In genomic region chr9:71681708-71682268, GRCh38 we compare ENCODE assay signal across 9 cellular contexts.
DNase-seq lines count a peak whose midpoint lies in the region; ATAC-seq and TF ChIP-seq lines count a peak whose summit lies in the region.
"Had no signal": no experiment of that assay in that cellular context is flagged by ENCODE, and none has a peak within 500 bp of the region (broad histone marks: within the 10 kb centered on the region; RNA-seq: fewer than 3 reads in every experiment).

No MANE protein-coding gene starts in this region.

- H4K91ac ChIP-seq in H9 (ENCODE audit: insufficient read length, low read depth, low read length), result no peak overlapping the region

- no peak overlapping the region for H3K4ac ChIP-seq in H9 (ENCODE audit: low read depth, low read length)

- no peak overlapping the region for H2BK120ac ChIP-seq in H9 (ENCODE audit: low read depth, low read length, poor library complexity, severe bottlenecking)

- H3K79me1 ChIP-seq in H9 (ENCODE audit: insufficient read depth, low read depth, low read length, poor library complexity, severe bottlenecking), result no peaks in the 10 kb centered on the region

- POLR2A ChIA-PET in PC-9 (lab: Charles Lee; ENCODE audit: unreplicated experiment), result interaction anchor here (0.5 to 1.4 kb wide), 6 partner anchors 9 to 229 kb away, joined by 3 to 15 read pairs (median 4); partner anchors contain the start of genes ABHD17B, C9orf85 and CEMIP2

- intact Hi-C loops in Calu3 (cut with micrococcal nuclease; ENCODE audit: unreplicated experiment) (loop anchor here (5.0 kb wide), 1 partner anchor 81 kb away; no protein-coding TSS in a partner anchor), PC-9 (cut with micrococcal nuclease; ENCODE audit: unreplicated experiment) (loop anchor here (5.0 kb wide), 1 partner anchor 466 kb away; the partner anchor contains the start of gene GDA)

- TF ChIP-seq EP300 in tibial nerve (IDR thresholded peaks at IDR 0.05), result no peak

- no peak overlapping the region for H3K4me3 Mint-ChIP-seq in Calu3 (ENCODE audit: low read depth, unreplicated experiment)
- no peak overlapping the region for H3K4me3 Mint-ChIP-seq in H9

- H2AK5ac ChIP-seq in H9 (ENCODE audit: insufficient read length, low read length), result no peak overlapping the region

- H2AFZ ChIP-seq in PC-9, result no peak overlapping the region
- no peak overlapping the region for H2AFZ ChIP-seq in parathyroid adenoma
- H2AFZ ChIP-seq in H9 (ENCODE audit: low read length), result no peak overlapping the region

- no peak overlapping the region for H3T11ph ChIP-seq in H9 (ENCODE audit: low read length)

- no peak overlapping the region for H3K23ac ChIP-seq in H9 (ENCODE audit: insufficient read length, low read depth, low read length)

- H3K18ac ChIP-seq in H9 (ENCODE audit: insufficient read length, low read depth, low read length), result no peak overlapping the region

- H3K27me3 Mint-ChIP-seq in Calu3 (ENCODE audit: unreplicated experiment) (no peaks in the 10 kb centered on the region), H9 (ENCODE audit: low read depth) (no peaks in the 10 kb centered on the region)

- H3K79me2 ChIP-seq in PC-9 (ENCODE audit: low read depth) (no peaks in the 10 kb centered on the region), parathyroid adenoma (no peaks in the 10 kb centered on the region), H9 (ENCODE audit: insufficient read depth, low read length) (no peaks in the 10 kb centered on the region)

- H4K5ac ChIP-seq in H9 (ENCODE audit: insufficient read length, low read depth, low read length), result no peak overlapping the region

- H3K9me3 ChIP-seq in PC-9 (ENCODE audit: insufficient read depth, low read depth), result no peaks in the 10 kb centered on the region; the same call in 1 of the 2 replicates
- no peaks in the 10 kb centered on the region for H3K9me3 ChIP-seq in parathyroid adenoma (ENCODE audit: control insufficient read depth, low read length)
- H3K9me3 ChIP-seq in tibial nerve, result no peaks in the 10 kb centered on the region
- H3K9me3 ChIP-seq in H9 (ENCODE audit: control insufficient read depth, low read depth, low read length), result no peaks in the 10 kb centered on the region

- H4K20me1 ChIP-seq in PC-9 (ENCODE audit: insufficient read depth) (no peaks in the 10 kb centered on the region), H9 (ENCODE audit: control insufficient read depth, insufficient read depth, insufficient read length) (no peaks in the 10 kb centered on the region)

- H3K9me2 ChIP-seq in PC-9 (ENCODE audit: insufficient read depth), result no peaks in the 10 kb centered on the region; the same call in 1 of the 2 replicates

- CTCF ChIA-PET in Calu3 (lab: Charles Lee), result interaction anchor here (0.6 to 1.3 kb wide), 2 partner anchors 59 to 87 kb away, joined by 4 to 10 read pairs; no protein-coding TSS in a partner anchor
- CTCF ChIA-PET in PC-9 (lab: Charles Lee), result interaction anchor here (0.5 to 1.4 kb wide), 5 partner anchors 9 to 36 kb away, joined by 3 to 4 read pairs (median 3); no protein-coding TSS in a partner anchor

- H3K36me3 ChIP-seq in PC-9 (ENCODE audit: low read depth) (peaks cover 12% of the 10 kb centered on the region; the same call in 1 of the 2 replicates), parathyroid adenoma (ENCODE audit: control insufficient read depth, insufficient read depth, low read length) (no peaks in the 10 kb centered on the region), tibial nerve (no peaks in the 10 kb centered on the region)

- H3K27ac Mint-ChIP-seq in Calu3 (ENCODE audit: unreplicated experiment) (peak overlapping the region; percentile 79), H9 (peak overlapping the region in 1 of 3 experiments; percentile 77; a peak in 2 of 7 replicates)

- no peak overlapping the region for H3K9ac ChIP-seq in parathyroid adenoma
- no peak overlapping the region for H3K9ac ChIP-seq in H9 (ENCODE audit: extremely low read depth, insufficient read length, low read length)

- H3K14ac ChIP-seq in H9 (ENCODE audit: insufficient read depth, low read length), result no peak overlapping the region

- TF ChIP-seq CTCF in Calu3 (IDR thresholded peaks at IDR 0.05; ENCODE audit: unreplicated experiment) (no peak), PC-9 (conservative IDR thresholded peaks at IDR 0.05) (no peak), parathyroid adenoma (IDR thresholded peaks at IDR 0.05) (no peak), tibial nerve (IDR thresholded peaks at IDR 0.05) (no peak), H9 (conservative IDR thresholded peaks at IDR 0.05) (no peak)

- H2BK12ac ChIP-seq in H9 (ENCODE audit: insufficient read length, low read depth, low read length), result no peak overlapping the region

- H3K4me2 ChIP-seq in PC-9, result peak overlapping the region; percentile 53
- peak overlapping the region; percentile 14 for H3K4me2 ChIP-seq in parathyroid adenoma (ENCODE audit: low read length)
- H3K4me2 ChIP-seq in H9 (ENCODE audit: insufficient read depth, insufficient read length, low read length), result no peak overlapping the region

- no peak overlapping the region for H3K4me3 ChIP-seq in PC-9
- H3K4me3 ChIP-seq in parathyroid adenoma (ENCODE audit: low read depth, low read length), result no peak overlapping the region
- H3K4me3 ChIP-seq in tibial nerve, result no peak overlapping the region

- WGBS in tibial nerve, 2 donors, result 57 to 64% methylated on average over 3 of the region's 3 CpGs
- no CpG with 5 or more reads among the region's 3 CpGs for WGBS in H9 (ENCODE audit: extremely low coverage, insufficient read length, low lambda C conversion rate)

- H3K4me1 ChIP-seq in PC-9 (replicated peaks; ENCODE audit: insufficient read depth) (peaks cover 97% of the 10 kb centered on the region), parathyroid adenoma (peaks cover 39% of the 10 kb centered on the region), tibial nerve (peaks cover 0 to 46% (median 14%) of the 10 kb centered on the region in 4 donors), H9 (ENCODE audit: insufficient read depth, low read length) (no peaks in the 10 kb centered on the region; the same call in 1 of the 2 replicates)

- TF ChIP-seq POLR2A in tibial nerve (IDR thresholded peaks at IDR 0.05), result no peak

- H3K36me3 Mint-ChIP-seq in Calu3 (ENCODE audit: insufficient read depth, unreplicated experiment), result peaks cover 63% of the 10 kb centered on the region
- H3K36me3 Mint-ChIP-seq in H9 (ENCODE audit: insufficient read depth in 1 of 3, low read depth in 3 of 3), result peaks cover 6 to 34% (median 24%) of the 10 kb centered on the region in 3 experiments

- peaks cover 77% of the 10 kb centered on the region for H3K4me1 Mint-ChIP-seq in Calu3 (ENCODE audit: low read depth, unreplicated experiment)
- H3K4me1 Mint-ChIP-seq in H9, result peaks cover 29 to 34% of the 10 kb centered on the region in 2 experiments

- H3K56ac ChIP-seq in H9 (ENCODE audit: insufficient read length, low read depth, low read length), result no peak overlapping the region

- no TSS peak for BruUV-seq in Calu3 (replicated peaks; lab: Mats Ljungman, UMichigan)
- BruUV-seq in PC-9 (replicated peaks; lab: Mats Ljungman, UMichigan), result no TSS peak

- H2BK15ac ChIP-seq in H9 (ENCODE audit: low read depth, low read length), result no peak overlapping the region

- H2BK5ac ChIP-seq in H9 (ENCODE audit: insufficient read length, low read length), result no peak overlapping the region

- H3F3A ChIP-seq in PC-9 (ENCODE audit: insufficient read depth, low read depth), result peaks cover 58% of the 10 kb centered on the region

- H3K9me3 Mint-ChIP-seq in Calu3 (ENCODE audit: low read depth, unreplicated experiment) (no peaks in the 10 kb centered on the region), H9 (no peaks in the 10 kb centered on the region)

- no peak overlapping the region for H2BK20ac ChIP-seq in H9 (ENCODE audit: low read depth, low read length, poor library complexity, severe bottlenecking)

- H3K27me3 ChIP-seq in PC-9 (ENCODE audit: insufficient read depth, low read depth), result no peaks in the 10 kb centered on the region
- H3K27me3 ChIP-seq in parathyroid adenoma (ENCODE audit: control insufficient read depth, insufficient read depth, low read length), result no peaks in the 10 kb centered on the region
- no peaks in the 10 kb centered on the region for H3K27me3 ChIP-seq in tibial nerve
- H3K27me3 ChIP-seq in H9 (ENCODE audit: insufficient read depth, low read length), result no peaks in the 10 kb centered on the region

- H3K27ac ChIP-seq in PC-9 (peak overlapping the region; percentile 92), parathyroid adenoma (peak overlapping the region; percentile 78), tibial nerve (peak overlapping the region in 1 of 4 donors; percentile 36), H9 (ENCODE audit: insufficient read length, low read depth, low read length) (no peak overlapping the region)

- H4K8ac ChIP-seq in H9 (replicated peaks; ENCODE audit: insufficient read length, low read depth, low read length), result no peak overlapping the region

- no peak for DNase-seq in Calu3
- peak; percentile 23 to 92 for DNase-seq in PC-9
- peak; percentile 53 for DNase-seq in fibroblast of gingiva (ENCODE audit: low read depth)
- no peak for DNase-seq in tibial nerve (ENCODE audit: low spot score in 2 of 2)
- no peak for DNase-seq in H9
- DNase-seq: activated CD4-positive, alpha-beta T cell treated with anti-CD3 and anti-CD28 coated beads for 1 hour had no signal

- no peaks in the 10 kb centered on the region for H3K23me2 ChIP-seq in H9 (ENCODE audit: insufficient read length, low read depth, low read length, poor library complexity, severe bottlenecking)

- ATAC-seq in GM18498 (IDR thresholded peaks at IDR 0.05; ENCODE audit: unreplicated experiment) (no peak), HG02571 (IDR thresholded peaks at IDR 0.05; ENCODE audit: unreplicated experiment) (no peak)

Comparison
In these comparisons a context has a peak if more than half of its experiments do, and no peak if none do; other contexts are left out.
1. DNase-seq: peak in PC-9 (2 of 2) and fibroblast of gingiva (single experiment); none in Calu3 (single experiment), tibial nerve (0 of 2) and H9 (single experiment).